Comparison of ENCODE assay signal across 26 cellular contexts in genomic region chr4:169334335-169334734, GRCh38.
"Had no signal": no experiment of that assay in that cellular context is flagged by ENCODE, and none has a peak within 500 bp of the region (broad histone marks: within the 10 kb centered on the region; RNA-seq: fewer than 3 reads in every experiment).

No MANE protein-coding gene starts in this region.

- H3K27me3 ChIP-seq: esophagus squamous epithelium, gastroesophageal sphincter, neutrophil, pancreas, right atrium auricular region, thyroid gland, upper lobe of right lung had no signal

- H3K27ac Mint-ChIP-seq: activated CD4-positive, alpha-beta T cell treated with anti-CD3 and anti-CD28 coated beads, Interleukin-2, amount 10 ng/mL, durations not matched to agents 7 days and 5 days; activated CD8-positive, alpha-beta memory T cell treated with anti-CD3 and anti-CD28 coated beads, Interleukin-2, amount 10 ng/mL, durations not matched to agents 7 days and 5 days; activated CD8-positive, alpha-beta T cell treated with anti-CD3 and anti-CD28 coated beads for 36 hours; activated naive CD4-positive, alpha-beta T cell treated with anti-CD3 and anti-CD28 coated beads, Interleukin-2, amount 50 U/mL, for 24 hours; brain; dendritic cell treated with granulocyte-macrophage colony-stimulating factor and Interleukin-4, amounts not matched to agents 40 ng/mL and 50 ng/mL, for 4 days; natural killer cell treated with Interleukin-12 subunit alpha and Interleukin-12 subunit beta and Interleukin-15 and Interleukin-18, amount 100 ng/mL, for 72 hours had no signal

- H3K4me1 ChIP-seq: gastroesophageal sphincter, pancreas, psoas muscle, thyroid gland, upper lobe of right lung had no signal

- DNase-seq: activated CD4-positive, alpha-beta T cell treated with anti-CD3 and anti-CD28 coated beads, Interleukin-2, amount 10 ng/mL, durations not matched to agents 7 days and 5 days; activated CD4-positive, CD25-positive, alpha-beta regulatory T cell treated with anti-CD3 and anti-CD28 coated beads, Interleukin-2, amount 50 U/mL, for 72 hours; activated CD8-positive, alpha-beta memory T cell treated with anti-CD3 and anti-CD28 coated beads, Interleukin-2, amount 10 ng/mL, durations not matched to agents 7 days and 5 days; activated CD8-positive, alpha-beta T cell treated with anti-CD3 and anti-CD28 coated beads for 36 hours; activated gamma-delta T cell; activated T-cell treated with anti-CD3 and anti-CD28 coated beads for 4 hours; aorta; caudate nucleus; effector CD8-positive, alpha-beta T cell; esophagus squamous epithelium; head of caudate nucleus; hypothalamus; left ventricle myocardium inferior; pancreas; psoas muscle; stimulated activated CD4-positive, alpha-beta T cell treated with anti-CD3 and anti-CD28 coated beads, Interleukin-4, amount 100 ng/mL, for 4 hours; stimulated activated naive CD8-positive, alpha-beta T cell treated with anti-CD3 and anti-CD28 coated beads, Interleukin-15, Interleukin-2, amounts not matched to agents 100 U/mL and 50 U/mL, for 24 hours; thyroid gland; upper lobe of right lung had no signal

- H3K36me3 ChIP-seq: esophagus squamous epithelium, gastroesophageal sphincter, left ventricle myocardium inferior, neutrophil, pancreas, right atrium auricular region, thyroid gland, upper lobe of right lung had no signal

- H3K36me3 Mint-ChIP-seq: activated CD8-positive, alpha-beta memory T cell treated with anti-CD3 and anti-CD28 coated beads, Interleukin-2, amount 10 ng/mL, durations not matched to agents 7 days and 5 days; activated naive CD4-positive, alpha-beta T cell treated with anti-CD3 and anti-CD28 coated beads, Interleukin-2, amount 50 U/mL, for 24 hours; brain; natural killer cell treated with Interleukin-12 subunit alpha and Interleukin-12 subunit beta and Interleukin-15 and Interleukin-18, amount 100 ng/mL, for 72 hours had no signal

- H3K4me1 Mint-ChIP-seq: activated CD4-positive, alpha-beta T cell treated with anti-CD3 and anti-CD28 coated beads, Interleukin-2, amount 10 ng/mL, durations not matched to agents 7 days and 5 days; activated CD8-positive, alpha-beta memory T cell treated with anti-CD3 and anti-CD28 coated beads, Interleukin-2, amount 10 ng/mL, durations not matched to agents 7 days and 5 days; activated naive CD4-positive, alpha-beta T cell treated with anti-CD3 and anti-CD28 coated beads, Interleukin-2, amount 50 U/mL, for 24 hours; brain had no signal

- H3K4me3 Mint-ChIP-seq: activated CD4-positive, alpha-beta T cell treated with anti-CD3 and anti-CD28 coated beads, Interleukin-2, amount 10 ng/mL, durations not matched to agents 7 days and 5 days; activated CD8-positive, alpha-beta memory T cell treated with anti-CD3 and anti-CD28 coated beads, Interleukin-2, amount 10 ng/mL, durations not matched to agents 7 days and 5 days; activated CD8-positive, alpha-beta T cell treated with anti-CD3 and anti-CD28 coated beads for 36 hours; activated naive CD4-positive, alpha-beta T cell treated with anti-CD3 and anti-CD28 coated beads, Interleukin-2, amount 50 U/mL, for 24 hours; brain; dendritic cell treated with granulocyte-macrophage colony-stimulating factor and Interleukin-4, amounts not matched to agents 40 ng/mL and 50 ng/mL, for 4 days; natural killer cell treated with Interleukin-12 subunit alpha and Interleukin-12 subunit beta and Interleukin-15 and Interleukin-18, amount 100 ng/mL, for 72 hours had no signal

- H3K4me3 ChIP-seq: gastroesophageal sphincter, left ventricle myocardium inferior, pancreas, psoas muscle, right atrium auricular region, thyroid gland, upper lobe of right lung had no signal

- ATAC-seq: activated CD8-positive, alpha-beta memory T cell treated with anti-CD3 and anti-CD28 coated beads, Interleukin-2, amount 10 ng/mL, durations not matched to agents 7 days and 5 days; activated CD8-positive, alpha-beta T cell treated with anti-CD3 and anti-CD28 coated beads for 36 hours; gastroesophageal sphincter; natural killer cell treated with Interleukin-12 subunit alpha and Interleukin-12 subunit beta and Interleukin-15 and Interleukin-18, amount 100 ng/mL, for 72 hours; pancreas; psoas muscle; stimulated activated naive CD8-positive, alpha-beta T cell treated with anti-CD3 and anti-CD28 coated beads, Interleukin-15, Interleukin-2, amounts not matched to agents 100 U/mL and 50 U/mL, for 24 hours; upper lobe of right lung had no signal

- H3K27me3 Mint-ChIP-seq: activated CD4-positive, alpha-beta T cell treated with anti-CD3 and anti-CD28 coated beads, Interleukin-2, amount 10 ng/mL, durations not matched to agents 7 days and 5 days; activated CD8-positive, alpha-beta memory T cell treated with anti-CD3 and anti-CD28 coated beads, Interleukin-2, amount 10 ng/mL, durations not matched to agents 7 days and 5 days; brain; dendritic cell treated with granulocyte-macrophage colony-stimulating factor and Interleukin-4, amounts not matched to agents 40 ng/mL and 50 ng/mL, for 4 days had no signal

- H3K9me3 Mint-ChIP-seq: activated CD4-positive, alpha-beta T cell treated with anti-CD3 and anti-CD28 coated beads, Interleukin-2, amount 10 ng/mL, durations not matched to agents 7 days and 5 days; activated CD8-positive, alpha-beta T cell treated with anti-CD3 and anti-CD28 coated beads for 36 hours; activated naive CD4-positive, alpha-beta T cell treated with anti-CD3 and anti-CD28 coated beads, Interleukin-2, amount 50 U/mL, for 24 hours; dendritic cell treated with granulocyte-macrophage colony-stimulating factor and Interleukin-4, amounts not matched to agents 40 ng/mL and 50 ng/mL, for 4 days; natural killer cell treated with Interleukin-12 subunit alpha and Interleukin-12 subunit beta and Interleukin-15 and Interleukin-18, amount 100 ng/mL, for 72 hours had no signal

- H3K27ac ChIP-seq: gastroesophageal sphincter, left ventricle myocardium inferior, neutrophil, pancreas, psoas muscle, right atrium auricular region, thyroid gland, upper lobe of right lung had no signal
